Comparison of ENCODE assay signal across 8 cellular contexts in the genomic region with DNA sequence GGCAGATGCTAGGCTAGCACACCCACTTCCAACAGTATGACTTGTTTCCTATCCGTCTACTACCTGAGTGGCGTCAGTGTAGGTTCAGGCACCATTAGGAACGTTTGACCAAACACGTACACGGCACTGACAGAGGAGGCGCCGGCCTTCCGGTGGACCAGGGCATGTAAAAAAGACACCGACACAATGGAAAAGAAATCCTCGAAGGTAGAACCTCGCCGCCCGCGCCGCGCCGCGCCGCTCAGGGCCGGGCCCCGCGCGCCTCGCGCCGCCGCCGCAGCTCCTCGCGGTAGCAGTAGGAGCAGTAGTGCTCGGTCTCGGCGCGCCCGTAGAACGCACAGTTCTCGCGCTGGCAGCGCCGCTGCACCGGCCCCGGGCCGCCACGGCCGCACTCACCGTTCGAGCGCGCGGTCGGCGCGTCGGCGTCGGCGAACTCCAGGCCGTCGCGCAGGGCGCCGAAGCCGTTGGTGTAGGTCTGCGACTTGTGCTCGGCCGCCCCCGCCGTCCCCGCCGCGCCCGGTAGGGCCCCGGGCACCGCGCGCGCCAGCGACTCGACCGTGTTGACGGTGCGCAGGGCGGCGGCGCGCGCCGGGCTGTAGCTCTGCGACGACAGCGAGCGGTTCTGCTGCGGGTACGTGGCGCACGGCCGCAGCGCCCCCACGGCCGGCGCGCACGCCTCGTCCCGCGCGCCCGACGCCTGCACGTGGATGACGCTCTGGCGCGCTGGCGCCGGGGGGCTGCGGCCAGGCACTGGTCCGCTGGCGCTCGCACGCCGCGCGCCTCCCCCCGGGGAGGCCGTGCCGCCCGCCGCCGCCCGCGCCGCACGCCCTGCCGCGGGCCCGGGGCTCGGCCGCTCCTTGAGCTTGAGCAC.
DNase-seq lines count a peak whose midpoint lies in the region; ATAC-seq lines count a peak whose summit lies in the region.

No MANE protein-coding gene starts in this region.

- no peaks in the 10 kb centered on the region for H3K27me3 Mint-ChIP-seq in activated naive CD4-positive, alpha-beta T cell treated with anti-CD3 and anti-CD28 coated beads for 36 hours (ENCODE audit: low read depth)
- peaks cover 6 to 13% (median 7%) of the 10 kb centered on the region in 3 donors for H3K27me3 Mint-ChIP-seq in immature natural killer cell (ENCODE audit: low read depth in 3 of 3)
- peaks cover 33% of the 10 kb centered on the region for H3K27me3 Mint-ChIP-seq in stimulated activated memory B cell treated with anti-CD40 and anti-IgM and Interleukin-4, amounts not matched to agents 10 μg/mL and 1 μg/mL and 100 μg/mL, for 72 hours

- DNase-seq in activated naive CD4-positive, alpha-beta T cell treated with anti-CD3 and anti-CD28 coated beads for 36 hours, result peak; percentile 63
- peak; percentile 56 to 69 (median 62) for DNase-seq in immature natural killer cell
- DNase-seq in medulla oblongata (ENCODE audit: extremely low spot score), result no peak
- DNase-seq in EL, result no peak
- DNase-seq in AML-193 (lab: John Stamatoyannopoulos, UW), result no peak

- H3K4me1 Mint-ChIP-seq in activated naive CD4-positive, alpha-beta T cell treated with anti-CD3 and anti-CD28 coated beads for 36 hours (ENCODE audit: low read depth), result peaks cover 33% of the 10 kb centered on the region
- H3K4me1 Mint-ChIP-seq in immature natural killer cell, result peaks cover 53 to 64% of the 10 kb centered on the region in 2 donors
- peaks cover 20% of the 10 kb centered on the region for H3K4me1 Mint-ChIP-seq in stimulated activated memory B cell treated with anti-CD40 and anti-IgM and Interleukin-4, amounts not matched to agents 10 μg/mL and 1 μg/mL and 100 μg/mL, for 72 hours

- peak overlapping the region; percentile 91 for H3K27ac Mint-ChIP-seq in activated naive CD4-positive, alpha-beta T cell treated with anti-CD3 and anti-CD28 coated beads for 36 hours
- H3K27ac Mint-ChIP-seq in immature natural killer cell, result peak overlapping the region; percentile 72 to 94 (median 86)
- H3K27ac Mint-ChIP-seq in stimulated activated memory B cell treated with anti-CD40 and anti-IgM and Interleukin-4, amounts not matched to agents 10 μg/mL and 1 μg/mL and 100 μg/mL, for 72 hours, result peak overlapping the region; percentile 69

- H3K36me3 Mint-ChIP-seq in activated naive CD4-positive, alpha-beta T cell treated with anti-CD3 and anti-CD28 coated beads for 36 hours (ENCODE audit: low read depth), result peaks cover 2% of the 10 kb centered on the region
- peaks cover 0 to 5% (median 0%) of the 10 kb centered on the region in 3 donors for H3K36me3 Mint-ChIP-seq in immature natural killer cell
- H3K36me3 Mint-ChIP-seq in stimulated activated memory B cell treated with anti-CD40 and anti-IgM and Interleukin-4, amounts not matched to agents 10 μg/mL and 1 μg/mL and 100 μg/mL, for 72 hours, result peaks cover 6% of the 10 kb centered on the region

- peak overlapping the region; percentile 92 for H3K4me3 Mint-ChIP-seq in activated naive CD4-positive, alpha-beta T cell treated with anti-CD3 and anti-CD28 coated beads for 36 hours
- peak overlapping the region; percentile 90 to 96 (median 94) for H3K4me3 Mint-ChIP-seq in immature natural killer cell
- peak overlapping the region; percentile 78 for H3K4me3 Mint-ChIP-seq in stimulated activated memory B cell treated with anti-CD40 and anti-IgM and Interleukin-4, amounts not matched to agents 10 μg/mL and 1 μg/mL and 100 μg/mL, for 72 hours

- intact Hi-C loops in activated naive CD4-positive, alpha-beta T cell treated with anti-CD3 and anti-CD28 coated beads for 36 hours (cut with micrococcal nuclease), result loop anchor here (1.0 kb wide), 2 partner anchors 9 to 48 kb away; no protein-coding TSS in a partner anchor

- ATAC-seq in HG02852 (IDR thresholded peaks at IDR 0.05; ENCODE audit: unreplicated experiment), result peak; percentile 37
- peak; percentile 53 for ATAC-seq in stimulated activated memory B cell treated with anti-CD40 and anti-IgM and Interleukin-4, amounts not matched to agents 10 μg/mL and 1 μg/mL and 100 μg/mL, for 72 hours
- ATAC-seq in GM18870 (IDR thresholded peaks at IDR 0.05; ENCODE audit: unreplicated experiment), result no peak

- H3K9me3 Mint-ChIP-seq in activated naive CD4-positive, alpha-beta T cell treated with anti-CD3 and anti-CD28 coated beads for 36 hours, result no peaks in the 10 kb centered on the region
- no peaks in the 10 kb centered on the region for H3K9me3 Mint-ChIP-seq in immature natural killer cell
- peaks cover 3% of the 10 kb centered on the region for H3K9me3 Mint-ChIP-seq in stimulated activated memory B cell treated with anti-CD40 and anti-IgM and Interleukin-4, amounts not matched to agents 10 μg/mL and 1 μg/mL and 100 μg/mL, for 72 hours

- CTCF ChIA-PET in activated naive CD4-positive, alpha-beta T cell treated with anti-CD3 and anti-CD28 coated beads for 36 hours (lab: Charles Lee), result interaction anchor here (0.5 to 6.4 kb wide), 10 partner anchors 9 to 268 kb away, joined by 3 to 43 read pairs (median 4); no protein-coding TSS in a partner anchor

Comparison
In these comparisons a context has a peak if more than half of its experiments do, and no peak if none do; other contexts are left out.
1. DNase-seq: peak in activated naive CD4-positive, alpha-beta T cell treated with anti-CD3 and anti-CD28 coated beads for 36 hours (single experiment) and immature natural killer cell (3 of 3); none in medulla oblongata (single experiment), EL (single experiment) and AML-193 (0 of 2).
2. Peak in every context shown above with its lines, with median percentiles within 50 percentile points of each other: H3K27ac Mint-ChIP-seq and H3K4me3 Mint-ChIP-seq.